ENCODE assay signal across 8 cellular contexts in genomic region chr1:3618904-3619671, GRCh38. TPM values are rescaled to one million over a fixed set of nuclear protein-coding genes. Genes with fewer than 3 reads are reported as not detected.
DNase-seq lines count a peak whose midpoint lies in the region; ATAC-seq and TF ChIP-seq lines count a peak whose summit lies in the region.

No MANE protein-coding gene starts in this region.

- H3K36me3 Mint-ChIP-seq in activated T-helper 2 cell treated with anti-CD3 and anti-CD28 coated beads, Interferon-gamma antibody, Interleukin-2, Interleukin-4, amounts not matched to agents 10 μg/mL and 5 μg/mL and 100 μg/mL, durations not matched to agents 14 hours and 24 hours and 36 hours (ENCODE audit: low read depth): no peaks in the 10 kb centered on the region

- peaks cover 8% of the 10 kb centered on the region for H3K4me1 Mint-ChIP-seq in activated T-helper 2 cell treated with anti-CD3 and anti-CD28 coated beads, Interferon-gamma antibody, Interleukin-2, Interleukin-4, amounts not matched to agents 10 μg/mL and 5 μg/mL and 100 μg/mL, durations not matched to agents 14 hours and 24 hours and 36 hours (ENCODE audit: low read depth)

- no peak for TF ChIP-seq POLR2A in testis (IDR thresholded peaks at IDR 0.05)

- 41% methylated on average over 21 of the region's 21 CpGs for WGBS in testis, 2 donors

- no peaks in the 10 kb centered on the region for H3K9me3 ChIP-seq in testis

- ATAC-seq in omental fat pad (ENCODE audit: low FRiP score) (peak; percentile 76), GM19324 (IDR thresholded peaks at IDR 0.05; ENCODE audit: low FRiP score, unreplicated experiment) (no peak)

- no peak overlapping the region for H3K27ac ChIP-seq in testis

- H3K36me3 ChIP-seq in testis (ENCODE audit: low read depth, missing control alignments): no peaks in the 10 kb centered on the region

- H3K27ac Mint-ChIP-seq in activated T-helper 2 cell treated with anti-CD3 and anti-CD28 coated beads, Interferon-gamma antibody, Interleukin-2, Interleukin-4, amounts not matched to agents 10 μg/mL and 5 μg/mL and 100 μg/mL, durations not matched to agents 14 hours and 24 hours and 36 hours: no peak overlapping the region

- H3K4me1 ChIP-seq in testis: peaks cover 17% of the 10 kb centered on the region

- intact Hi-C loops in activated T-helper 2 cell treated with anti-CD3 and anti-CD28 coated beads, Interferon-gamma antibody, Interleukin-2, Interleukin-4, amounts not matched to agents 10 μg/mL and 5 μg/mL and 100 μg/mL, durations not matched to agents 14 hours and 24 hours and 36 hours (cut with micrococcal nuclease): loop anchor here (1.0 kb wide), 2 partner anchors 54 to 128 kb away; no protein-coding TSS in a partner anchor
- intact Hi-C loops in testis (cut with DNase I; ENCODE audit: low total_unique reads): no loop called here

- no peaks in the 10 kb centered on the region for H3K9me3 Mint-ChIP-seq in activated T-helper 2 cell treated with anti-CD3 and anti-CD28 coated beads, Interferon-gamma antibody, Interleukin-2, Interleukin-4, amounts not matched to agents 10 μg/mL and 5 μg/mL and 100 μg/mL, durations not matched to agents 14 hours and 24 hours and 36 hours

- peak; percentile 79 for TF ChIP-seq CTCF in fibroblast of villous mesenchyme (IDR thresholded peaks at IDR 0.05; ENCODE audit: insufficient read depth, low read depth, low read length)
- TF ChIP-seq CTCF in omental fat pad (IDR thresholded peaks at IDR 0.05): peak in 2 of 3 donors; percentile 52 to 58
- TF ChIP-seq CTCF in testis (IDR thresholded peaks at IDR 0.05): peak; percentile 77 to 80 (median 80)

- H3K4me3 ChIP-seq in fibroblast of villous mesenchyme (ENCODE audit: low read depth, low read length) (no peak overlapping the region), testis (no peak overlapping the region)

- in situ Hi-C loops in KBM-7 (cut with MboI; ENCODE audit: low pct_unique_long_range_greater_than_20kb, low sequenced_read_pairs): no loop called here

- no peak overlapping the region for H3K4me3 Mint-ChIP-seq in activated T-helper 2 cell treated with anti-CD3 and anti-CD28 coated beads, Interferon-gamma antibody, Interleukin-2, Interleukin-4, amounts not matched to agents 10 μg/mL and 5 μg/mL and 100 μg/mL, durations not matched to agents 14 hours and 24 hours and 36 hours (ENCODE audit: low read depth)

- peak; percentile 77 for DNase-seq in ELR (ENCODE audit: low read depth)
- DNase-seq in KBM-7: peak; percentile 83
- peak; percentile 9 for DNase-seq in SHP77 treated with DMSO at 0.1 percent for 48 hours (lab: John Stamatoyannopoulos, UW)
- DNase-seq in activated T-helper 2 cell treated with anti-CD3 and anti-CD28 coated beads, Interferon-gamma antibody, Interleukin-2, Interleukin-4, amounts not matched to agents 10 μg/mL and 5 μg/mL and 100 μg/mL, durations not matched to agents 14 hours and 24 hours and 36 hours (ENCODE audit: low spot score): peak; percentile 62
- peak; percentile 82 for DNase-seq in fibroblast of villous mesenchyme (ENCODE audit: low read depth)
- peak; percentile 82 for DNase-seq in omental fat pad (ENCODE audit: low spot score)
- DNase-seq in testis: peak; percentile 87

- no peaks in the 10 kb centered on the region for H3K27me3 ChIP-seq in testis

- no peaks in the 10 kb centered on the region for H3K27me3 Mint-ChIP-seq in activated T-helper 2 cell treated with anti-CD3 and anti-CD28 coated beads, Interferon-gamma antibody, Interleukin-2, Interleukin-4, amounts not matched to agents 10 μg/mL and 5 μg/mL and 100 μg/mL, durations not matched to agents 14 hours and 24 hours and 36 hours (ENCODE audit: low read depth)

RNA-seq across cellular contexts. Expression of gene TPRG1L, which starts 5.7 kb away (rescaled TPM):
- 7.0 and 7.1 TPM in 2 replicates for total RNA-seq in activated T-helper 2 cell treated with anti-CD3 and anti-CD28 coated beads, Interferon-gamma antibody, Interleukin-2, Interleukin-4, amounts not matched to agents 10 μg/mL and 5 μg/mL and 100 μg/mL, durations not matched to agents 14 hours and 24 hours and 36 hours
- total RNA-seq in fibroblast of villous mesenchyme (19.4 and 20.3 TPM in 2 replicates), omental fat pad (10 to 100 TPM; 24.9 to 53.0 (median 37.4) TPM), testis (10 to 100 TPM; 30.6 to 33.3 TPM)
- 40.9 TPM for polyA plus RNA-seq in testis (ENCODE audit: insufficient read depth, low read depth, low replicate concordance)

RNA-seq across cellular contexts. Expression of gene MEGF6, which starts 7.8 kb away (rescaled TPM):
- total RNA-seq in activated T-helper 2 cell treated with anti-CD3 and anti-CD28 coated beads, Interferon-gamma antibody, Interleukin-2, Interleukin-4, amounts not matched to agents 10 μg/mL and 5 μg/mL and 100 μg/mL, durations not matched to agents 14 hours and 24 hours and 36 hours: 1.7 and 1.9 TPM in 2 replicates
- total RNA-seq in fibroblast of villous mesenchyme: 2.2 and 7.1 TPM in 2 replicates
- 10 to 100 TPM; 13.2 to 60.1 (median 21.9) TPM for total RNA-seq in omental fat pad
- total RNA-seq in testis: 10 to 100 TPM; 16.1 to 26.4 TPM
- polyA plus RNA-seq in testis (ENCODE audit: insufficient read depth, low read depth, low replicate concordance): 9.0 TPM

RNA-seq across cellular contexts. Expression of gene WRAP73, which starts 30.8 kb away (rescaled TPM):
- total RNA-seq in activated T-helper 2 cell treated with anti-CD3 and anti-CD28 coated beads, Interferon-gamma antibody, Interleukin-2, Interleukin-4, amounts not matched to agents 10 μg/mL and 5 μg/mL and 100 μg/mL, durations not matched to agents 14 hours and 24 hours and 36 hours: 38.7 and 42.2 TPM in 2 replicates
- 9.7 and 12.5 TPM in 2 replicates for total RNA-seq in fibroblast of villous mesenchyme
- total RNA-seq in omental fat pad: 10 to 100 TPM; 10.4 to 31.2 (median 15.5) TPM
- total RNA-seq in testis: 10 to 100 TPM; 26.1 to 34.2 TPM
- 32.5 TPM for polyA plus RNA-seq in testis (ENCODE audit: insufficient read depth, low read depth, low replicate concordance)

RNA-seq across cellular contexts. Expression of gene TP73, which starts 33.2 kb away (rescaled TPM):
- 2.4 and 2.5 TPM in 2 replicates for total RNA-seq in activated T-helper 2 cell treated with anti-CD3 and anti-CD28 coated beads, Interferon-gamma antibody, Interleukin-2, Interleukin-4, amounts not matched to agents 10 μg/mL and 5 μg/mL and 100 μg/mL, durations not matched to agents 14 hours and 24 hours and 36 hours
- total RNA-seq in fibroblast of villous mesenchyme (not detected in 2 replicates), omental fat pad (not detected), testis (1 to 10 TPM; 1.3 to 1.5 TPM)
- polyA plus RNA-seq in testis (ENCODE audit: insufficient read depth, low read depth, low replicate concordance): 2.2 TPM

Comparison
In these comparisons a context has a peak if more than half of its experiments do, and no peak if none do; other contexts are left out.
1. DNase-seq: peak in every context shown above with its lines; median percentile 87 in testis; 83 in KBM-7; 82 in fibroblast of villous mesenchyme; 82 in omental fat pad; 77 in ELR; 62 in activated T-helper 2 cell treated with anti-CD3 and anti-CD28 coated beads, Interferon-gamma antibody, Interleukin-2, Interleukin-4, amounts not matched to agents 10 μg/mL and 5 μg/mL and 100 μg/mL, durations not matched to agents 14 hours and 24 hours and 36 hours; 9 in SHP77 treated with DMSO at 0.1 percent for 48 hours.